ENCODE assay signal across 8 cellular contexts in the genomic region with DNA sequence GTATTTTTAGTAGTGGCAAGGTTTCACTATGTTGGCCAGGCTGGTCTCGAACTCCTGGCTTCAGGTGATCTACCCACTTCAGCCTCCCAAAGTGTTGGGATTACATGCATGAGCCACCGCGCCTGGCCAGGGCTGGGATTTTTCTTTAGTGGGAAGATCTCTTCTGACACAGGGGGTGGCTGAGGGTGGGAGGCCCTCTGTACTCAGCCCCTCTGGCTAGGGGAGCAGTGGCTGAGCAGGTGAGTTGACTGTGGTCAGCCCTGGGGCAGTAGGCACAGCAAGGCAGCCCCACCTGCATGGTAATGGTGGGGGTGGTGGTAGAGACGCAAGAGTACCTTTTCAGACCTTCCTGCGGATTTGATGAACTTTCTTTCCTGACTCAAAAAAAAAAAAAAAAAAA.
"Had no signal": no experiment of that assay in that cellular context is flagged by ENCODE, and none has a peak within 500 bp of the region (broad histone marks: within the 10 kb centered on the region; RNA-seq: fewer than 3 reads in every experiment).

No MANE protein-coding gene starts in this region.

- FAIRE-seq: G401.6, GM12878, GM12891, GM12892, GM18507, GM19239 had no signal

- ATAC-seq: GM12878 had no signal

- DNase-seq: GDM1, GF-D8 had no signal

- H3K4me3 ChIP-seq: GM12878 had no signal
